Comparison of ENCODE assay signal across 25 cellular contexts in the genomic region with DNA sequence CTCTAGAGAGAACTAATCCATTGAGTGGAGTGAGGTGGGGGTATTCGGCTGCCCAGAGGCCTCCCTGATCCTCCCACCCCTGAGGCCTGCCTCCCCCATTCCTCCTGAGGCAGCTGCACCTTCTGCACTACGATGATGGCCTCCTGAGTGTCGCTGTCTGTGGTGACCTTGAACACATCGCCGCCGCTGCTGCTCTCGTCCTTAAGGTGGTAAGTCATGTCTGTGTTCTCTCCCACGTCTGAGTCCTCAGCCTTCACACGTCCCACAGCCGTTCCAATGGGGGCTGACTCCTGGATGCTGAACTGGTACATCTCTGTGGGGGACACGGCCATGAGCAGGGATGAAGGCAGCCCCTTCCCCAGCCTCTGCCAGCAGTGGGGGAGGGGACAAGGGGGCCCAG.
DNase-seq lines count a peak whose midpoint lies in the region; ATAC-seq, FAIRE-seq and TF ChIP-seq lines count a peak whose summit lies in the region.
"Had no signal": no experiment of that assay in that cellular context is flagged by ENCODE, and none has a peak within 500 bp of the region (broad histone marks: within the 10 kb centered on the region; RNA-seq: fewer than 3 reads in every experiment).

No MANE protein-coding gene starts in this region.

- H4K20me1 ChIP-seq in GM23338 (replicated peaks; ENCODE audit: insufficient read depth): no peaks in the 10 kb centered on the region

- H3K4me3 ChIP-seq in mesendoderm (ENCODE audit: low read length): no peak overlapping the region
- H3K4me3 ChIP-seq in parathyroid adenoma (ENCODE audit: low read depth, low read length): no peak overlapping the region
- H3K4me3 ChIP-seq in GM23338: no peak overlapping the region
- H3K4me3 ChIP-seq: BLaER1 treated with 17β-estradiol and CSF1 and Interleukin-3, amounts not matched to agents 10 nM and 100 nM; GM12878; HAP-1 had no signal

- in situ Hi-C loops in ACHN (cut with HindIII; ENCODE audit: low pct_ligation_motif_present, low pct_unique_long_range_greater_than_20kb, low sequenced_read_pairs): no loop called here

- peak overlapping the region; percentile 28 for H3K56ac ChIP-seq in mesendoderm (ENCODE audit: low read length)

- no peaks in the 10 kb centered on the region for H3K9me3 ChIP-seq in parathyroid adenoma (ENCODE audit: control insufficient read depth, low read length)
- H3K9me3 ChIP-seq: BE2C; BLaER1 treated with 17β-estradiol and CSF1 and Interleukin-3, amounts not matched to agents 10 nM and 100 nM; HAP-1 had no signal

- no peaks in the 10 kb centered on the region for H3K36me3 Mint-ChIP-seq in GM23338 (ENCODE audit: low read depth)
- H3K36me3 Mint-ChIP-seq: CD8-positive, alpha-beta memory T cell had no signal

- peaks cover 9% of the 10 kb centered on the region for H3K4me1 ChIP-seq in mesendoderm (ENCODE audit: control insufficient read depth, low read depth, low read length)
- H3K4me1 ChIP-seq in parathyroid adenoma: no peaks in the 10 kb centered on the region
- H3K4me1 ChIP-seq in GM23338 (ENCODE audit: insufficient read depth): peaks cover 7% of the 10 kb centered on the region
- H3K4me1 ChIP-seq: HAP-1 had no signal

- no peaks in the 10 kb centered on the region for H3K9me3 Mint-ChIP-seq in GM23338
- H3K9me3 Mint-ChIP-seq: CD4-positive, alpha-beta T cell; CD8-positive, alpha-beta memory T cell; HFFc6 had no signal

- no peak overlapping the region for H2AK5ac ChIP-seq in mesendoderm (ENCODE audit: low read length)

- H3K27me3 Mint-ChIP-seq in GM23338 (ENCODE audit: insufficient read depth, low read depth, poor library complexity): peaks cover 12% of the 10 kb centered on the region

- H3K27ac ChIP-seq in mesendoderm (ENCODE audit: low read depth, low read length) (no peak overlapping the region), parathyroid adenoma (no peak overlapping the region), GM23338 (ENCODE audit: low read depth) (no peak overlapping the region)
- H3K27ac ChIP-seq: 22Rv1; BLaER1 treated with 17β-estradiol and CSF1 and Interleukin-3, amounts not matched to agents 10 nM and 100 nM had no signal

- H2BK5ac ChIP-seq in mesendoderm (ENCODE audit: low read length): no peak overlapping the region

- DNase-seq in HTR-8/SVneo (ENCODE audit: insufficient read length, low spot score) (no peak), mesendoderm (no peak), NCI-H446 (lab: John Stamatoyannopoulos, UW) (no peak), ACHN (no peak), GM23338 (ENCODE audit: low spot score) (no peak)
- DNase-seq: AML-193; BE2C; CD4-positive, alpha-beta T cell; CD8-positive, alpha-beta memory T cell; DMS 273 treated with DMSO at 0.1 percent for 48 hours; DMS79; EL; GDM1; GOT3; HFFc6 had no signal

- no peak overlapping the region for H2BK15ac ChIP-seq in mesendoderm (replicated peaks; ENCODE audit: low read depth)

- H3K36me3 ChIP-seq in mesendoderm (ENCODE audit: control insufficient read depth, insufficient read depth, low read length) (no peaks in the 10 kb centered on the region), parathyroid adenoma (ENCODE audit: control insufficient read depth, insufficient read depth, low read length) (no peaks in the 10 kb centered on the region), GM23338 (ENCODE audit: insufficient read depth) (no peaks in the 10 kb centered on the region)
- H3K36me3 ChIP-seq: BE2C; BLaER1 treated with 17β-estradiol and CSF1 and Interleukin-3, amounts not matched to agents 10 nM and 100 nM; HAP-1 had no signal

- H3K9ac ChIP-seq in mesendoderm (ENCODE audit: low read length): no peak overlapping the region
- H3K9ac ChIP-seq in parathyroid adenoma: no peak overlapping the region
- H3K9ac ChIP-seq: BLaER1 treated with 17β-estradiol and CSF1 and Interleukin-3, amounts not matched to agents 10 nM and 100 nM had no signal

- H2AFZ ChIP-seq in parathyroid adenoma: peak overlapping the region; percentile 35
- H2AFZ ChIP-seq in GM23338: no peak overlapping the region

- TF ChIP-seq CTCF in parathyroid adenoma (IDR thresholded peaks at IDR 0.05) (no peak), GM23338 (conservative IDR thresholded peaks at IDR 0.05; ENCODE audit: low read depth in 2 of 2) (no peak)

- peak; percentile 84 for FAIRE-seq in HTR-8/SVneo (lab: Jason Lieb, UNC)
- FAIRE-seq: A204.1, D721Med, GM12878, GM19239, H54 had no signal

- H3K23ac ChIP-seq in mesendoderm (ENCODE audit: low read length): no peak overlapping the region

- H3F3A ChIP-seq in GM23338 (replicated peaks; ENCODE audit: low read depth): no peaks in the 10 kb centered on the region

- H3K4me1 Mint-ChIP-seq in GM23338: peaks cover 13% of the 10 kb centered on the region

- H3K27me3 ChIP-seq in mesendoderm (ENCODE audit: insufficient read depth, low read length, poor library complexity): no peaks in the 10 kb centered on the region
- H3K27me3 ChIP-seq in parathyroid adenoma (ENCODE audit: control insufficient read depth, insufficient read depth, low read length): no peaks in the 10 kb centered on the region
- no peaks in the 10 kb centered on the region for H3K27me3 ChIP-seq in GM23338 (ENCODE audit: insufficient read depth)
- H3K27me3 ChIP-seq: BE2C had no signal

- H2BK120ac ChIP-seq in mesendoderm (ENCODE audit: low read depth, low read length): no peak overlapping the region

- H3K9me2 ChIP-seq in GM23338 (ENCODE audit: insufficient read depth): no peaks in the 10 kb centered on the region

- no peaks in the 10 kb centered on the region for H3K79me1 ChIP-seq in mesendoderm (ENCODE audit: low read length)

- H3K4ac ChIP-seq in mesendoderm (ENCODE audit: low read depth, low read length): no peak overlapping the region

- ATAC-seq in GM23338: no peak
- ATAC-seq: GM12878 had no signal

- no CpG with 5 or more reads among the region's 11 CpGs for WGBS in mesendoderm (ENCODE audit: extremely low coverage, insufficient coverage, low lambda C conversion rate)

- no peak overlapping the region for H4K8ac ChIP-seq in mesendoderm (ENCODE audit: low read depth, low read length)

- no peak overlapping the region for H3K4me3 Mint-ChIP-seq in GM23338
- H3K4me3 Mint-ChIP-seq: CD4-positive, alpha-beta T cell; CD8-positive, alpha-beta memory T cell; HFFc6 had no signal

- H3K18ac ChIP-seq in mesendoderm (ENCODE audit: low read length): no peak overlapping the region

- H4K5ac ChIP-seq in mesendoderm (ENCODE audit: low read length): no peak overlapping the region

- no peak overlapping the region for H3K4me2 ChIP-seq in mesendoderm (ENCODE audit: low read length)
- H3K4me2 ChIP-seq in parathyroid adenoma (ENCODE audit: low read length): no peak overlapping the region
- no peak overlapping the region for H3K4me2 ChIP-seq in GM23338
- H3K4me2 ChIP-seq: BLaER1 treated with 17β-estradiol and CSF1 and Interleukin-3, amounts not matched to agents 10 nM and 100 nM had no signal

- no peak overlapping the region for H3K27ac Mint-ChIP-seq in GM23338
- H3K27ac Mint-ChIP-seq: CD14-positive monocyte; CD4-positive, alpha-beta T cell; CD8-positive, alpha-beta memory T cell; HFFc6 had no signal

- no peaks in the 10 kb centered on the region for H3K79me2 ChIP-seq in mesendoderm (ENCODE audit: control insufficient read depth, insufficient read depth, low read length)
- H3K79me2 ChIP-seq in parathyroid adenoma: no peaks in the 10 kb centered on the region
- no peaks in the 10 kb centered on the region for H3K79me2 ChIP-seq in GM23338 (replicated peaks; ENCODE audit: insufficient read depth)

TF ChIP-seq in GM23338, 12 proteins besides CTCF, POLR2A, EP300 and RAD21 (continues in another document):
- TF ChIP-seq EZH2phosphoT487 (IDR thresholded peaks at IDR 0.05; ENCODE audit: unreplicated experiment): no peak
- no peak for TF ChIP-seq STAT1 (IDR thresholded peaks at IDR 0.05; ENCODE audit: unreplicated experiment)
- TF ChIP-seq, protein P1, sequence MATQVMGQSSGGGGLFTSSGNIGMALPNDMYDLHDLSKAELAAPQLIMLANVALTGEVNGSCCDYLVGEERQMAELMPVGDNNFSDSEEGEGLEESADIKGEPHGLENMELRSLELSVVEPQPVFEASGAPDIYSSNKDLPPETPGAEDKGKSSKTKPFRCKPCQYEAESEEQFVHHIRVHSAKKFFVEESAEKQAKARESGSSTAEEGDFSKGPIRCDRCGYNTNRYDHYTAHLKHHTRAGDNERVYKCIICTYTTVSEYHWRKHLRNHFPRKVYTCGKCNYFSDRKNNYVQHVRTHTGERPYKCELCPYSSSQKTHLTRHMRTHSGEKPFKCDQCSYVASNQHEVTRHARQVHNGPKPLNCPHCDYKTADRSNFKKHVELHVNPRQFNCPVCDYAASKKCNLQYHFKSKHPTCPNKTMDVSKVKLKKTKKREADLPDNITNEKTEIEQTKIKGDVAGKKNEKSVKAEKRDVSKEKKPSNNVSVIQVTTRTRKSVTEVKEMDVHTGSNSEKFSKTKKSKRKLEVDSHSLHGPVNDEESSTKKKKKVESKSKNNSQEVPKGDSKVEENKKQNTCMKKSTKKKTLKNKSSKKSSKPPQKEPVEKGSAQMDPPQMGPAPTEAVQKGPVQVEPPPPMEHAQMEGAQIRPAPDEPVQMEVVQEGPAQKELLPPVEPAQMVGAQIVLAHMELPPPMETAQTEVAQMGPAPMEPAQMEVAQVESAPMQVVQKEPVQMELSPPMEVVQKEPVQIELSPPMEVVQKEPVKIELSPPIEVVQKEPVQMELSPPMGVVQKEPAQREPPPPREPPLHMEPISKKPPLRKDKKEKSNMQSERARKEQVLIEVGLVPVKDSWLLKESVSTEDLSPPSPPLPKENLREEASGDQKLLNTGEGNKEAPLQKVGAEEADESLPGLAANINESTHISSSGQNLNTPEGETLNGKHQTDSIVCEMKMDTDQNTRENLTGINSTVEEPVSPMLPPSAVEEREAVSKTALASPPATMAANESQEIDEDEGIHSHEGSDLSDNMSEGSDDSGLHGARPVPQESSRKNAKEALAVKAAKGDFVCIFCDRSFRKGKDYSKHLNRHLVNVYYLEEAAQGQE (IDR thresholded peaks at IDR 0.05; ENCODE audit: unreplicated experiment): no peak
- no peak for TF ChIP-seq ZNF331 (CRISPR knock-in tag; IDR thresholded peaks at IDR 0.05; ENCODE audit: low read depth)
- no peak for TF ChIP-seq CREB1 (CRISPR knock-in tag; IDR thresholded peaks at IDR 0.05; ENCODE audit: low read depth)
- no peak for TF ChIP-seq POLR2AphosphoS5 (IDR thresholded peaks at IDR 0.05; ENCODE audit: low read depth)
- TF ChIP-seq JUNB (IDR thresholded peaks at IDR 0.05; ENCODE audit: unreplicated experiment): no peak
- TF ChIP-seq NANOG (IDR thresholded peaks at IDR 0.05; ENCODE audit: borderline replicate concordance): no peak
